ENCODE assay signal across 29 cellular contexts in genomic region chr4:167321299-167321698, GRCh38.
A peak's percentile ranks its signal among the peaks of the same experiment; 100 is the strongest.
DNase-seq lines count a peak whose midpoint lies in the region; ATAC-seq, FAIRE-seq and TF ChIP-seq lines count a peak whose summit lies in the region.
"Had no signal": no experiment of that assay in that cellular context is flagged by ENCODE, and none has a peak within 500 bp of the region (broad histone marks: within the 10 kb centered on the region; RNA-seq: fewer than 3 reads in every experiment).

No MANE protein-coding gene starts in this region.

- H3K4me1 ChIP-seq in HepG2 (ENCODE audit: insufficient read depth, low read length) (no peaks in the 10 kb centered on the region), right lobe of liver (no peaks in the 10 kb centered on the region)
- H3K4me1 ChIP-seq: A549; BE2C; BLaER1; BLaER1 treated with 17β-estradiol and CSF1 and Interleukin-3, amounts not matched to agents 10 nM and 100 nM; Caco-2 had no signal

- no peak overlapping the region for H3K9ac ChIP-seq in HepG2 (ENCODE audit: insufficient read depth, low read depth, low read length)
- H3K9ac ChIP-seq: BLaER1; BLaER1 treated with 17β-estradiol and CSF1 and Interleukin-3, amounts not matched to agents 10 nM and 100 nM had no signal

- TF ChIP-seq EP300 in HepG2 (IDR thresholded peaks at IDR 0.05; ENCODE audit: low read depth in 2 of 2, low read length in 2 of 2) (no peak), HepG2 (CRISPR knock-in tag; IDR thresholded peaks at IDR 0.05; ENCODE audit: borderline replicate concordance) (no peak)

- H3K9me3 ChIP-seq in HepG2 (ENCODE audit: low read length) (no peaks in the 10 kb centered on the region), right lobe of liver (no peaks in the 10 kb centered on the region)
- H3K9me3 ChIP-seq: A549; BE2C; BLaER1; BLaER1 treated with 17β-estradiol and CSF1 and Interleukin-3, amounts not matched to agents 10 nM and 100 nM; Caco-2 had no signal

- H2AFZ ChIP-seq in HepG2 (ENCODE audit: low read length), result no peak overlapping the region

- 16% methylated on average over 4 of the region's 4 CpGs for WGBS in HepG2 (ENCODE audit: low lambda C conversion rate)
- WGBS in right lobe of liver (ENCODE audit: insufficient coverage, low coverage, low lambda C conversion rate, missing lambda C conversion rate), result 73% methylated on average over 4 of the region's 4 CpGs

- no peak overlapping the region for H3K27ac ChIP-seq in HepG2 (ENCODE audit: extremely low read length, insufficient read depth, low read length)
- H3K27ac ChIP-seq in right lobe of liver, result no peak overlapping the region
- H3K27ac ChIP-seq: 22Rv1; A549; BLaER1; BLaER1 treated with 17β-estradiol and CSF1 and Interleukin-3, amounts not matched to agents 10 nM and 100 nM; C4-2B had no signal

- intact Hi-C loops in HepG2 (cut with micrococcal nuclease; ENCODE audit: unreplicated experiment) (no loop called here), right lobe of liver (cut with DNase I) (no loop called here)

- H3K79me2 ChIP-seq in HepG2 (ENCODE audit: insufficient read depth, low read length), result no peaks in the 10 kb centered on the region

- H3K4me3 ChIP-seq in HepG2 (replicated peaks in 1 of 3; ENCODE audit: insufficient read depth in 1 of 3, low read depth in 2 of 3, low read length in 3 of 3) (no peak overlapping the region), right lobe of liver (no peak overlapping the region)
- H3K4me3 ChIP-seq: A549; BLaER1; BLaER1 treated with 17β-estradiol and CSF1 and Interleukin-3, amounts not matched to agents 10 nM and 100 nM had no signal

- no TSS peak for BruUV-seq in HepG2 (replicated peaks; lab: Mats Ljungman, UMichigan)

- TF ChIP-seq POLR2A in HepG2 (IDR thresholded peaks at IDR 0.05; ENCODE audit: insufficient read depth in 1 of 2, low read depth in 2 of 2, low read length in 2 of 2) (no peak), right lobe of liver (IDR thresholded peaks at IDR 0.05) (no peak)

- no peak for TF ChIP-seq RAD21 in HepG2 (CRISPR knock-in tag; IDR thresholded peaks at IDR 0.05)

- no peaks in the 10 kb centered on the region for H4K20me1 ChIP-seq in HepG2 (ENCODE audit: insufficient read depth, low read length)
- H4K20me1 ChIP-seq: BLaER1; BLaER1 treated with 17β-estradiol and CSF1 and Interleukin-3, amounts not matched to agents 10 nM and 100 nM had no signal

- DNase-seq in HepG2 (ENCODE audit: low spot score) (no peak), right lobe of liver (no peak)
- DNase-seq: 8988T; ACHN; AML-193; BE2C; C1 segment of cervical spinal cord; Caco-2; Calu3; CD4-positive, alpha-beta memory T cell; CD4-positive, alpha-beta T cell; CD4-positive, CD25-positive, alpha-beta regulatory T cell; CD8-positive, alpha-beta memory T cell; CD8-positive, alpha-beta T cell; COR-L47; DMS 273 treated with DMSO at 0.1 percent for 48 hours; DMS153; DMS53; DMS79; DMS79 treated with DMSO at 0.1 percent for 48 hours; DND-41; EL had no signal

- no peaks in the 10 kb centered on the region for H3K36me3 ChIP-seq in HepG2 (replicated peaks in 1 of 2; ENCODE audit: control insufficient read depth in 1 of 2, insufficient read depth in 2 of 2, low read length in 2 of 2)
- no peaks in the 10 kb centered on the region for H3K36me3 ChIP-seq in right lobe of liver
- H3K36me3 ChIP-seq: BE2C; BLaER1; BLaER1 treated with 17β-estradiol and CSF1 and Interleukin-3, amounts not matched to agents 10 nM and 100 nM had no signal

- no peak for TF ChIP-seq CTCF in HepG2 (CRISPR knock-in tag; IDR thresholded peaks at IDR 0.05)
- TF ChIP-seq CTCF in right lobe of liver (IDR thresholded peaks at IDR 0.05), result no peak

- FAIRE-seq in HepG2 (lab: Jason Lieb, UNC), result no peak
- FAIRE-seq: A204.1, A549, D721Med had no signal

- no peaks in the 10 kb centered on the region for H3K27me3 ChIP-seq in HepG2 (ENCODE audit: control insufficient read depth in 1 of 2, insufficient read depth in 2 of 2, low read length in 2 of 2)
- H3K27me3 ChIP-seq in right lobe of liver, result no peaks in the 10 kb centered on the region
- H3K27me3 ChIP-seq: BE2C; BLaER1; BLaER1 treated with 17β-estradiol and CSF1 and Interleukin-3, amounts not matched to agents 10 nM and 100 nM had no signal

- H3K4me2 ChIP-seq in HepG2 (ENCODE audit: low read depth, low read length), result no peak overlapping the region
- H3K4me2 ChIP-seq: A549; BLaER1; BLaER1 treated with 17β-estradiol and CSF1 and Interleukin-3, amounts not matched to agents 10 nM and 100 nM had no signal

- in situ Hi-C loops in HepG2 (cut with HindIII; ENCODE audit: extremely low pct_ligation_motif_present, low pct_unique_long_range_greater_than_20kb), result no loop called here

- CTCF ChIA-PET in HepG2 (lab: Yijun Ruan, JAX; ENCODE audit: low intra/inter-chr PET ratio, low total read pairs), result no interaction called here

- ATAC-seq in HepG2, result no peak
- ATAC-seq in right lobe of liver, result no peak
- ATAC-seq: A549; CD8-positive, alpha-beta T cell had no signal

- POLR2A ChIA-PET in HepG2 (lab: Yijun Ruan, JAX), result no interaction called here

TF ChIP-seq in HepG2, 621 proteins besides CTCF, POLR2A, EP300 and RAD21:
- TF ChIP-seq TSC22D2 (CRISPR knock-in tag; IDR thresholded peaks at IDR 0.05; ENCODE audit: borderline replicate concordance) (no peak), CREB1 (IDR thresholded peaks at IDR 0.05) (peak; percentile 61; the same call in 1 of the 2 replicates), CREB1 (CRISPR knock-in tag; IDR thresholded peaks at IDR 0.05) (no peak), SNAPC5 (CRISPR knock-in tag; IDR thresholded peaks at IDR 0.05; ENCODE audit: borderline replicate concordance) (no peak), ATF7 (IDR thresholded peaks at IDR 0.05) (peak; percentile 57), ATF7 (CRISPR knock-in tag; IDR thresholded peaks at IDR 0.05) (no peak)
